In the genomic region with DNA sequence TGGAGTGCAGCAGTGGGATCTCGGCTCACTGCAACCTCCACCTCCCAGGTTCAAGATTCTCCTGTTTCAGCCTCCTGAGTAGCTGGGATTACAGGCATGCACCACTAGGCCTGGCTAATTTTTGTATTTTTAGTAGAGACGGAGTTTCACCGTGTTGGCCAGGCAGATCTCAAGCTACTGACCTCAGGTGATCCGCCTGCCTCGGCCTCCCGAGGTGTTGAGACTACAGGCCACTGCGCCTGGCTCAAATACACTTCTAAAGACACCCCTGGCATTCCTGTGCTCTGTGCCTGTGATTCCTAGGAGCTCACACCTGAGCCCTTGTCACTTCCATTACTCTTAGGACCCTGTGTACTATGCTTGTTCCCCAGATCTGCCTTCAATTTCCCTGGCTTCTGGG, we compare ENCODE assay signal across 15 cellular contexts. TPM values are rescaled to one million over a fixed set of nuclear protein-coding genes. Genes with fewer than 3 reads are reported as not detected.
A peak's percentile ranks its signal among the peaks of the same experiment; 100 is the strongest.
DNase-seq lines count a peak whose midpoint lies in the region; ATAC-seq, FAIRE-seq and TF ChIP-seq lines count a peak whose summit lies in the region.
"Not testable (repeated sequence)": the region's sequence is repeated elsewhere in the genome, so short reads cannot be mapped to it uniquely, and the experiment has no call there.
"Had no signal": no experiment of that assay in that cellular context is flagged by ENCODE, and none has a peak within 500 bp of the region (broad histone marks: within the 10 kb centered on the region; RNA-seq: fewer than 3 reads in every experiment).

No MANE protein-coding gene starts in this region.

- H4K5ac ChIP-seq in H1 (ENCODE audit: insufficient read length, low read depth, low read length): not testable (repeated sequence)

- H3K4me3 ChIP-seq in CD4-positive, alpha-beta memory T cell (ENCODE audit: low read length in 2 of 2); Panc1 (ENCODE audit: low read depth in 2 of 2, low read length in 2 of 2); sigmoid colon: not testable (repeated sequence)
- peak overlapping the region in 1 of 4 experiments; percentile 65; a peak in 1 of 8 replicates for H3K4me3 ChIP-seq in H1 (ENCODE audit: extremely low read depth in 1 of 4, insufficient read depth in 2 of 4, low read depth in 3 of 4, low read length in 4 of 4)

- H3K27me3 Mint-ChIP-seq in CD4-positive, alpha-beta memory T cell; activated naive CD4-positive, alpha-beta T cell treated with anti-CD3 and anti-CD28 coated beads, Interleukin-2, amount 50 U/mL, for 24 hours; naive B cell: not testable (repeated sequence)
- peaks cover 34% of the 10 kb centered on the region for H3K27me3 Mint-ChIP-seq in activated CD4-positive, alpha-beta T cell treated with anti-CD3 and anti-CD28 coated beads, Interleukin-2, amount 10 ng/mL, durations not matched to agents 7 days and 5 days

- WGBS in H1 (ENCODE audit: extremely low coverage in 1 of 2, insufficient coverage in 1 of 2, insufficient read length in 1 of 2, insufficient replicate concordance in 2 of 2, low coverage in 1 of 2, low lambda C conversion rate in 2 of 2, missing lambda C conversion rate in 1 of 2), 2 experiments: 87% methylated on average over 7 of the region's 7 CpGs; no CpG with 5 or more reads in 1 of the 2 experiments
- 92 to 95% methylated on average over 7 of the region's 7 CpGs for WGBS in sigmoid colon, 2 donors

- H3K4me1 ChIP-seq in CD4-positive, alpha-beta memory T cell (ENCODE audit: insufficient read depth, low read length): peaks cover 49% of the 10 kb centered on the region
- H3K4me1 ChIP-seq in Panc1 (ENCODE audit: control insufficient read depth, insufficient read depth, low read length): peaks cover 12% of the 10 kb centered on the region; the same call in 1 of the 2 replicates
- peaks cover 2 to 14% (median 6%) of the 10 kb centered on the region in 4 experiments; a peak in 6 of 7 replicates for H3K4me1 ChIP-seq in H1 (replicated peaks in 1 of 4; ENCODE audit: control insufficient read depth in 3 of 4, insufficient read depth in 4 of 4, low read length in 3 of 4)
- H3K4me1 ChIP-seq in sigmoid colon: peaks cover 0 to 55% (median 45%) of the 10 kb centered on the region in 4 donors

- not testable (repeated sequence) for H2BK120ac ChIP-seq in H1 (replicated peaks; ENCODE audit: low read depth, low read length)

- in situ Hi-C loops in Panc1 (cut with HindIII; ENCODE audit: low pct_unique_long_range_greater_than_20kb, low sequenced_read_pairs): not testable (repeated sequence)

- CTCF ChIA-PET in CD4-positive, alpha-beta memory T cell (lab: Charles Lee; ENCODE audit: partially characterized antibody); Panc1 (lab: Charles Lee): not testable (repeated sequence)
- CTCF ChIA-PET in activated CD4-positive, alpha-beta T cell treated with anti-CD3 and anti-CD28 coated beads, Interleukin-2, amount 10 ng/mL, durations not matched to agents 7 days and 5 days (lab: Charles Lee): interaction anchor here (1.0 kb wide), 1 partner anchor 9 kb away, joined by 4 read pairs; no protein-coding TSS in a partner anchor
- CTCF ChIA-PET in H1 (lab: Charles Lee; ENCODE audit: partially characterized antibody): interaction anchor here (0.6 kb wide), 1 partner anchor 450 kb away, joined by 3 read pairs; no protein-coding TSS in a partner anchor

- intact Hi-C loops in CD4-positive, alpha-beta memory T cell (cut with micrococcal nuclease); Panc1 (cut with micrococcal nuclease; ENCODE audit: unreplicated experiment): not testable (repeated sequence)
- intact Hi-C loops in sigmoid colon (cut with DNase I): loop anchor here (5.0 kb wide), 1 partner anchor 150 kb away; no protein-coding TSS in a partner anchor

- not testable (repeated sequence) for H3K27ac ChIP-seq in CD4-positive, alpha-beta memory T cell (ENCODE audit: low read depth, low read length); H1 (ENCODE audit: low read depth, low read length)
- peak overlapping the region; percentile 23; the same call in 1 of the 2 replicates for H3K27ac ChIP-seq in Panc1 (ENCODE audit: low read length)
- peak overlapping the region; percentile 20 to 99 (median 61) for H3K27ac ChIP-seq in sigmoid colon

- H3K9me3 Mint-ChIP-seq in CD4-positive, alpha-beta memory T cell; activated CD4-positive, alpha-beta T cell treated with anti-CD3 and anti-CD28 coated beads, Interleukin-2, amount 10 ng/mL, durations not matched to agents 7 days and 5 days; activated naive CD4-positive, alpha-beta T cell treated with anti-CD3 and anti-CD28 coated beads, Interleukin-2, amount 50 U/mL, for 24 hours; naive B cell: not testable (repeated sequence)

- not testable (repeated sequence) for H3K9ac ChIP-seq in H1 (replicated peaks in 1 of 4; ENCODE audit: extremely low read depth in 1 of 4, low read depth in 3 of 4, low read length in 3 of 4)

- 0 out of 2 replicates have a peak overlapping the region, but pooled peaks have one; percentile 12 for H2BK15ac ChIP-seq in H1 (ENCODE audit: low read length)

- H3K27me3 ChIP-seq in CD4-positive, alpha-beta memory T cell (ENCODE audit: insufficient read depth, low read length); Panc1 (ENCODE audit: control insufficient read depth, insufficient read depth, low read length); H1 (replicated peaks in 1 of 4; ENCODE audit: control insufficient read depth in 3 of 4, extremely low read depth in 1 of 4, insufficient read depth in 3 of 4, low read length in 3 of 4); sigmoid colon: not testable (repeated sequence)

- H3K4me1 Mint-ChIP-seq in CD4-positive, alpha-beta memory T cell: peaks cover 20 to 56% (median 32%) of the 10 kb centered on the region in 4 donors
- H3K4me1 Mint-ChIP-seq in activated CD4-positive, alpha-beta T cell treated with anti-CD3 and anti-CD28 coated beads, Interleukin-2, amount 10 ng/mL, durations not matched to agents 7 days and 5 days: peaks cover 46% of the 10 kb centered on the region
- H3K4me1 Mint-ChIP-seq in activated naive CD4-positive, alpha-beta T cell treated with anti-CD3 and anti-CD28 coated beads, Interleukin-2, amount 50 U/mL, for 24 hours: peaks cover 43% of the 10 kb centered on the region
- peaks cover 38 to 62% (median 51%) of the 10 kb centered on the region in 3 donors for H3K4me1 Mint-ChIP-seq in naive B cell

- not testable (repeated sequence) for DNase-seq in CD4-positive, alpha-beta memory T cell; Panc1 (ENCODE audit: low read depth, low spot score); activated CD4-positive, alpha-beta T cell treated with anti-CD3 and anti-CD28 coated beads, Interleukin-2, amount 10 ng/mL, durations not matched to agents 7 days and 5 days; H1 (ENCODE audit: low read depth in 1 of 2, low spot score in 2 of 2); naive B cell; sigmoid colon

- H3K18ac ChIP-seq in H1 (ENCODE audit: extremely low read depth, low read length): not testable (repeated sequence)

- H3K27ac Mint-ChIP-seq in CD4-positive, alpha-beta memory T cell: peak overlapping the region in 6 of 7 donors; percentile 42 to 86 (median 68)
- H3K27ac Mint-ChIP-seq in activated CD4-positive, alpha-beta T cell treated with anti-CD3 and anti-CD28 coated beads, Interleukin-2, amount 10 ng/mL, durations not matched to agents 7 days and 5 days: peak overlapping the region; percentile 11
- H3K27ac Mint-ChIP-seq in activated naive CD4-positive, alpha-beta T cell treated with anti-CD3 and anti-CD28 coated beads, Interleukin-2, amount 50 U/mL, for 24 hours: peak overlapping the region; percentile 86
- H3K27ac Mint-ChIP-seq in naive B cell: peak overlapping the region in 4 of 6 donors; percentile 8 to 55 (median 18)

- H3K4me2 ChIP-seq in H1 (ENCODE audit: insufficient read depth in 1 of 2, low read depth in 2 of 2, low read length in 2 of 2): peak overlapping the region in 1 of 2 experiments; percentile 94; a peak in 2 of 4 replicates

- not testable (repeated sequence) for H4K8ac ChIP-seq in H1 (ENCODE audit: extremely low read depth, insufficient read depth, low read length)

- H3K79me2 ChIP-seq in H1 (ENCODE audit: control insufficient read depth in 1 of 2, insufficient read depth in 2 of 2, low read length in 2 of 2): not testable (repeated sequence)

- H4K91ac ChIP-seq in H1 (replicated peaks; ENCODE audit: insufficient read length, low read length): not testable (repeated sequence)

- H2AK5ac ChIP-seq in H1 (ENCODE audit: low read depth, low read length): not testable (repeated sequence)

- H3K23ac ChIP-seq in H1 (ENCODE audit: insufficient read length): not testable (repeated sequence)

- H3K4ac ChIP-seq in H1 (replicated peaks; ENCODE audit: insufficient read length, low read depth, low read length): not testable (repeated sequence)

- not testable (repeated sequence) for H3K9me3 ChIP-seq in CD4-positive, alpha-beta memory T cell (ENCODE audit: control insufficient read depth in 1 of 2, low read length in 2 of 2); Panc1 (ENCODE audit: control insufficient read depth, insufficient read depth, low read depth, low read length); H1 (ENCODE audit: insufficient read depth in 2 of 2, low read depth in 1 of 2, low read length in 1 of 2); sigmoid colon

- not testable (repeated sequence) for ATAC-seq in Panc1; naive B cell (ENCODE audit: low read depth in 2 of 2)

- not testable (repeated sequence) for H3K14ac ChIP-seq in H1 (ENCODE audit: insufficient read length)

- H4K20me1 ChIP-seq in H1 (replicated peaks in 1 of 2; ENCODE audit: control insufficient read depth in 1 of 2, insufficient read depth in 2 of 2, low read length in 2 of 2): peaks cover 13% of the 10 kb centered on the region in 2 experiments

- H2BK5ac ChIP-seq in H1 (ENCODE audit: low read depth, low read length): not testable (repeated sequence)

- not testable (repeated sequence) for H2BK12ac ChIP-seq in H1 (ENCODE audit: low read depth, low read length)

- not testable (repeated sequence) for TF ChIP-seq POLR2A in H1 (IDR thresholded peaks at IDR 0.05; ENCODE audit: control extremely low read depth in 1 of 2, low read depth in 2 of 2, low read length in 2 of 2); sigmoid colon (IDR thresholded peaks at IDR 0.05)

- peaks cover 12% of the 10 kb centered on the region; the same call in 1 of the 2 replicates for H3K23me2 ChIP-seq in H1 (ENCODE audit: low read depth, low read length)

- TF ChIP-seq EP300 in H1 (IDR thresholded peaks at IDR 0.05; ENCODE audit: borderline replicate concordance in 1 of 2, low read depth in 2 of 2, low read length in 2 of 2); sigmoid colon (IDR thresholded peaks at IDR 0.05): not testable (repeated sequence)

- TF ChIP-seq RAD21 in H1 (IDR thresholded peaks at IDR 0.05 in 1 of 2, conservative IDR thresholded peaks at IDR 0.05 in 1 of 2; ENCODE audit: low read depth in 2 of 2, low read length in 2 of 2): not testable (repeated sequence)

- TF ChIP-seq CTCF in Panc1 (IDR thresholded peaks at IDR 0.05); H1 (IDR thresholded peaks at IDR 0.05; ENCODE audit: control extremely low read depth in 1 of 3, insufficient read depth in 1 of 3, low read depth in 1 of 3, low read length in 3 of 3); sigmoid colon (IDR thresholded peaks at IDR 0.05): not testable (repeated sequence)

- peaks cover 19% of the 10 kb centered on the region for H3K36me3 ChIP-seq in CD4-positive, alpha-beta memory T cell (ENCODE audit: insufficient read depth, low read length)
- not testable (repeated sequence) for H3K36me3 ChIP-seq in Panc1 (ENCODE audit: control insufficient read depth, insufficient read depth, low read length)
- H3K36me3 ChIP-seq in H1 (ENCODE audit: control insufficient read depth in 2 of 4, insufficient read depth in 4 of 4, low read length in 3 of 4) (peaks cover 0 to 12% (median 11%) of the 10 kb centered on the region in 4 experiments; a peak in 5 of 8 replicates), sigmoid colon (peaks cover 0 to 20% (median 11%) of the 10 kb centered on the region in 4 donors)

- not testable (repeated sequence) for H3K56ac ChIP-seq in H1 (replicated peaks; ENCODE audit: insufficient read length, low read depth, low read length)

- H3K4me3 Mint-ChIP-seq in CD4-positive, alpha-beta memory T cell: peak overlapping the region; percentile 89 to 97 (median 94)
- not testable (repeated sequence) for H3K4me3 Mint-ChIP-seq in activated CD4-positive, alpha-beta T cell treated with anti-CD3 and anti-CD28 coated beads, Interleukin-2, amount 10 ng/mL, durations not matched to agents 7 days and 5 days
- H3K4me3 Mint-ChIP-seq in activated naive CD4-positive, alpha-beta T cell treated with anti-CD3 and anti-CD28 coated beads, Interleukin-2, amount 50 U/mL, for 24 hours: peak overlapping the region; percentile 93
- peak overlapping the region; percentile 84 to 99 (median 98) for H3K4me3 Mint-ChIP-seq in naive B cell

- not testable (repeated sequence) for H2AFZ ChIP-seq in H1 (ENCODE audit: low read length)

- peaks cover 7 to 19% of the 10 kb centered on the region in 2 donors for H3K36me3 Mint-ChIP-seq in CD4-positive, alpha-beta memory T cell
- H3K36me3 Mint-ChIP-seq in activated CD4-positive, alpha-beta T cell treated with anti-CD3 and anti-CD28 coated beads, Interleukin-2, amount 10 ng/mL, durations not matched to agents 7 days and 5 days (ENCODE audit: low read depth): peaks cover 29% of the 10 kb centered on the region
- H3K36me3 Mint-ChIP-seq in activated naive CD4-positive, alpha-beta T cell treated with anti-CD3 and anti-CD28 coated beads, Interleukin-2, amount 50 U/mL, for 24 hours; naive B cell: not testable (repeated sequence)

- H3K79me1 ChIP-seq in H1 (ENCODE audit: low read depth, low read length): not testable (repeated sequence)

- not testable (repeated sequence) for FAIRE-seq in H1 (lab: Jason Lieb, UNC)

- POLR2A ChIA-PET in CD4-positive, alpha-beta memory T cell (lab: Charles Lee; ENCODE audit: partially characterized antibody): interaction anchor here (0.6 to 2.9 kb wide), 3 partner anchors 11 to 1054 kb away, joined by 3 to 15 read pairs (median 8); partner anchors contain the start of gene EGLN2
- POLR2A ChIA-PET in Panc1 (lab: Charles Lee); activated CD4-positive, alpha-beta T cell treated with anti-CD3 and anti-CD28 coated beads, Interleukin-2, amount 10 ng/mL, durations not matched to agents 7 days and 5 days (lab: Charles Lee): not testable (repeated sequence)
- POLR2A ChIA-PET in H1 (lab: Charles Lee; ENCODE audit: partially characterized antibody): interaction anchor here (1.9 to 2.1 kb wide), 2 partner anchors 10 to 34 kb away, joined by 9 to 11 read pairs; partner anchors contain the start of gene RAB4B

- H2BK20ac ChIP-seq in H1 (ENCODE audit: low read length): not testable (repeated sequence)

- not testable (repeated sequence) for BruUV-seq in Panc1 (replicated peaks; lab: Mats Ljungman, UMichigan)

RNA-seq across cellular contexts. Expression of gene EGLN2, which starts 13.6 kb away (rescaled TPM):
- 100 to 1,000 TPM; 203 to 219 TPM for total RNA-seq in CD4-positive, alpha-beta memory T cell
- 100 to 1,000 TPM; 141 to 207 TPM for polyA plus RNA-seq in CD4-positive, alpha-beta memory T cell
- 115 TPM for total RNA-seq in Panc1 (2021; ENCODE audit: unreplicated experiment)
- 127 TPM for polyA plus RNA-seq in Panc1 (2012; ENCODE audit: insufficient read length)
- 100 to 1,000 TPM; 124 to 126 TPM for total RNA-seq in activated CD4-positive, alpha-beta T cell treated with anti-CD3 and anti-CD28 coated beads, Interleukin-2, amount 10 ng/mL, durations not matched to agents 7 days and 5 days
- 101 and 103 TPM in 2 replicates for total RNA-seq in H1 (2021; fragmentation: NEBNext Ultra II Directional; extraction: Animal tissue kit (Norgen Biotek cat#: 25700))
- polyA plus RNA-seq in H1 (2011; rRNA removed): 86.9 and 101 TPM in 2 replicates
- polyA plus RNA-seq in H1 (2011; cell fraction: cytosol; rRNA removed): 92.3 TPM
- polyA plus RNA-seq in H1 (2011; cell fraction: nucleus; rRNA removed): 115 TPM
- polyA plus RNA-seq in H1 (2012, experiment 1 of 2): 67.8 to 136 TPM (median 115 TPM) in 4 replicates
- polyA plus RNA-seq in H1 (2012, experiment 2 of 2): 88.1 TPM
- polyA plus RNA-seq in H1 (2013, experiment 1 of 2): 71.6 TPM
- polyA plus RNA-seq in H1 (2013, experiment 2 of 2): 70.0 TPM
- 53.1 and 75.3 TPM in 2 replicates for polyA minus RNA-seq in H1 (2011; rRNA and poly(A)+ RNA removed)
- polyA minus RNA-seq in H1 (2011; cell fraction: cytosol; rRNA and poly(A)+ RNA removed): 54.2 TPM
- 66.5 TPM for polyA minus RNA-seq in H1 (2011; cell fraction: nucleus; rRNA and poly(A)+ RNA removed)
- polyA plus RNA-seq in naive B cell (ENCODE audit: low read depth in 6 of 6): 100 to 1,000 TPM in 4 of 6 donors, 10 to 100 TPM in 2; 66.8 to 184 (median 124) TPM
- 100 to 1,000 TPM in 1 of 4 donors, 10 to 100 TPM in 3; 60.9 to 106 (median 87.6) TPM for total RNA-seq in sigmoid colon
- polyA plus RNA-seq in sigmoid colon: 100 to 1,000 TPM in 2 of 3 donors, 10 to 100 TPM in 1; 88.9 to 105 (median 101) TPM

RNA-seq across cellular contexts. Expression of gene RAB4B, which starts 34.5 kb away (rescaled TPM):
- total RNA-seq in CD4-positive, alpha-beta memory T cell: 10 to 100 TPM; 53.5 to 55.0 TPM
- polyA plus RNA-seq in CD4-positive, alpha-beta memory T cell: 10 to 100 TPM; 67.3 to 69.8 TPM
- total RNA-seq in Panc1 (2021; ENCODE audit: unreplicated experiment): 24.8 TPM
- polyA plus RNA-seq in Panc1 (2012; ENCODE audit: insufficient read length): 39.6 TPM
- 10 to 100 TPM; 52.8 to 54.7 TPM for total RNA-seq in activated CD4-positive, alpha-beta T cell treated with anti-CD3 and anti-CD28 coated beads, Interleukin-2, amount 10 ng/mL, durations not matched to agents 7 days and 5 days
- total RNA-seq in H1 (2021; fragmentation: NEBNext Ultra II Directional; extraction: Animal tissue kit (Norgen Biotek cat#: 25700)): 15.8 and 15.9 TPM in 2 replicates
- polyA plus RNA-seq in H1 (2011; rRNA removed): 28.6 and 42.1 TPM in 2 replicates
- polyA plus RNA-seq in H1 (2011; cell fraction: cytosol; rRNA removed): 29.6 TPM
- 33.6 TPM for polyA plus RNA-seq in H1 (2011; cell fraction: nucleus; rRNA removed)
- 9.8 to 26.8 TPM (median 21.5 TPM) in 4 replicates for polyA plus RNA-seq in H1 (2012, experiment 1 of 2)
- polyA plus RNA-seq in H1 (2012, experiment 2 of 2): 21.1 TPM
- 11.6 TPM for polyA plus RNA-seq in H1 (2013, experiment 1 of 2)
- polyA plus RNA-seq in H1 (2013, experiment 2 of 2): 13.2 TPM
- polyA minus RNA-seq in H1 (2011; rRNA and poly(A)+ RNA removed): 7.0 and 9.0 TPM in 2 replicates
- 8.1 TPM for polyA minus RNA-seq in H1 (2011; cell fraction: cytosol; rRNA and poly(A)+ RNA removed)
- 4.1 TPM for polyA minus RNA-seq in H1 (2011; cell fraction: nucleus; rRNA and poly(A)+ RNA removed)
- polyA plus RNA-seq in naive B cell (ENCODE audit: low read depth in 6 of 6): 100 to 1,000 TPM; 111 to 167 (median 145) TPM
- 10 to 100 TPM; 15.6 to 21.3 (median 19.2) TPM for total RNA-seq in sigmoid colon
- 10 to 100 TPM; 39.0 to 76.5 (median 58.3) TPM for polyA plus RNA-seq in sigmoid colon

RNA-seq across cellular contexts. Expression of gene MIA, which starts 37.2 kb away (rescaled TPM):
- 10 to 100 TPM; 11.2 to 11.4 TPM for total RNA-seq in CD4-positive, alpha-beta memory T cell
- not detected for polyA plus RNA-seq in CD4-positive, alpha-beta memory T cell
- total RNA-seq in Panc1 (2021; ENCODE audit: unreplicated experiment) (2.2 TPM), sigmoid colon (10 to 100 TPM in 3 of 4 donors, 1 to 10 TPM in 1; 9.1 to 19.1 (median 15.7) TPM)
- 1.4 TPM for polyA plus RNA-seq in Panc1 (2012; ENCODE audit: insufficient read length)
- total RNA-seq in activated CD4-positive, alpha-beta T cell treated with anti-CD3 and anti-CD28 coated beads, Interleukin-2, amount 10 ng/mL, durations not matched to agents 7 days and 5 days: under 1 TPM in 1 of 2 experiments, not detected in 1; 0.89 TPM
- total RNA-seq in H1 (2021; fragmentation: NEBNext Ultra II Directional; extraction: Animal tissue kit (Norgen Biotek cat#: 25700)): not detected in 2 replicates
- polyA plus RNA-seq in H1 (2011; rRNA removed) (not detected in 2 replicates), naive B cell (ENCODE audit: low read depth in 6 of 6) (not detected), sigmoid colon (10 to 100 TPM in 1 of 3 donors, 1 to 10 TPM in 1, not detected in 1; 2.1 to 11.3 TPM)
- not detected for polyA plus RNA-seq in H1 (2011; cell fraction: cytosol; rRNA removed)
- 1.3 TPM for polyA plus RNA-seq in H1 (2011; cell fraction: nucleus; rRNA removed)
- polyA plus RNA-seq in H1 (2012, experiment 1 of 2): 0.56 TPM in 1 of 4 replicates, not detected in the others
- not detected for polyA plus RNA-seq in H1 (2012, experiment 2 of 2)
- 0.26 TPM for polyA plus RNA-seq in H1 (2013, experiment 1 of 2)
- polyA plus RNA-seq in H1 (2013, experiment 2 of 2): 0.11 TPM
- polyA minus RNA-seq in H1 (2011; rRNA and poly(A)+ RNA removed): not detected in 2 replicates
- polyA minus RNA-seq in H1 (2011; cell fraction: cytosol; rRNA and poly(A)+ RNA removed): not detected
- polyA minus RNA-seq in H1 (2011; cell fraction: nucleus; rRNA and poly(A)+ RNA removed): not detected
- total RNA-seq: Daoy; H7; mesenteric fat pad; SJSA1; T-helper 1 cell treated with Interleukin-12 subunit alpha and Interleukin-12 subunit beta and Interleukin-4 antibody, amounts not matched to agents 30 ng/mL and 1 ng/mL, for 36 hours had no signal

RNA-seq across cellular contexts. Expression of gene CYP2A6, which starts 37.7 kb away (rescaled TPM):
- under 1 TPM in 1 of 2 experiments, not detected in 1; 0.23 TPM for total RNA-seq in CD4-positive, alpha-beta memory T cell
- polyA plus RNA-seq in CD4-positive, alpha-beta memory T cell: not detected
- total RNA-seq in Panc1 (2021; ENCODE audit: unreplicated experiment) (0.41 TPM), sigmoid colon (1 to 10 TPM in 1 of 4 donors, not detected in 3; 1.8 TPM)
- polyA plus RNA-seq in Panc1 (2012; ENCODE audit: insufficient read length): not detected
- total RNA-seq in activated CD4-positive, alpha-beta T cell treated with anti-CD3 and anti-CD28 coated beads, Interleukin-2, amount 10 ng/mL, durations not matched to agents 7 days and 5 days: not detected
- total RNA-seq in H1 (2021; fragmentation: NEBNext Ultra II Directional; extraction: Animal tissue kit (Norgen Biotek cat#: 25700)): not detected in 2 replicates
- polyA plus RNA-seq in H1 (2011; rRNA removed) (0.33 and 0.46 TPM in 2 replicates), naive B cell (ENCODE audit: low read depth in 6 of 6) (not detected), sigmoid colon (not detected)
- 0.14 TPM for polyA plus RNA-seq in H1 (2011; cell fraction: cytosol; rRNA removed)
- polyA plus RNA-seq in H1 (2011; cell fraction: nucleus; rRNA removed): 0.37 TPM
- 0.20 to 0.60 TPM (median 0.29 TPM) in 3 of 4 replicates, not detected in the other for polyA plus RNA-seq in H1 (2012, experiment 1 of 2)
- 0.18 TPM for polyA plus RNA-seq in H1 (2012, experiment 2 of 2)
- 0.10 TPM for polyA plus RNA-seq in H1 (2013, experiment 1 of 2)
- not detected for polyA plus RNA-seq in H1 (2013, experiment 2 of 2)
- 0.73 TPM in 1 of 2 replicates, not detected in the other for polyA minus RNA-seq in H1 (2011; rRNA and poly(A)+ RNA removed)
- polyA minus RNA-seq in H1 (2011; cell fraction: cytosol; rRNA and poly(A)+ RNA removed): not detected
- not detected for polyA minus RNA-seq in H1 (2011; cell fraction: nucleus; rRNA and poly(A)+ RNA removed)
- total RNA-seq: Daoy; H7; RPMI7951; SJSA1; T-helper 1 cell treated with Interleukin-12 subunit alpha and Interleukin-12 subunit beta and Interleukin-4 antibody, amounts not matched to agents 30 ng/mL and 1 ng/mL, for 36 hours; temporal lobe had no signal
- polyA plus RNA-seq: neural cell had no signal

Comparison
In these comparisons a context has a peak if more than half of its experiments do, and no peak if none do; other contexts are left out.
1. H3K27ac Mint-ChIP-seq: peak in every context shown above with its lines; median percentile 86 in activated naive CD4-positive, alpha-beta T cell treated with anti-CD3 and anti-CD28 coated beads, Interleukin-2, amount 50 U/mL, for 24 hours; 68 in CD4-positive, alpha-beta memory T cell; 18 in naive B cell; 11 in activated CD4-positive, alpha-beta T cell treated with anti-CD3 and anti-CD28 coated beads, Interleukin-2, amount 10 ng/mL, durations not matched to agents 7 days and 5 days.